Comparison of ENCODE assay signal across 8 cellular contexts in genomic region chr15:88918738-88919137, GRCh38. TPM values are rescaled to one million over a fixed set of nuclear protein-coding genes. Genes with fewer than 3 reads are reported as not detected.
A peak's percentile ranks its signal among the peaks of the same experiment; 100 is the strongest.
DNase-seq lines count a peak whose midpoint lies in the region; ATAC-seq, FAIRE-seq and TF ChIP-seq lines count a peak whose summit lies in the region.

No MANE protein-coding gene starts in this region.

- H3K4me1 ChIP-seq in PC-3 (ENCODE audit: insufficient read depth, low read length), result peaks cover 38% of the 10 kb centered on the region
- H3K4me1 ChIP-seq in CD8-positive, alpha-beta memory T cell (ENCODE audit: insufficient read depth, low read length), result no peaks in the 10 kb centered on the region

- peak; percentile 86 for ATAC-seq in PC-3
- ATAC-seq in esophagus mucosa, result peak; percentile 92
- ATAC-seq in stimulated activated memory B cell treated with anti-CD40 and anti-IgM and Interleukin-4, amounts not matched to agents 10 μg/mL and 1 μg/mL and 100 μg/mL, for 72 hours, result peak; percentile 72
- ATAC-seq in HG03039 (IDR thresholded peaks at IDR 0.05; ENCODE audit: unreplicated experiment), result no peak

- peaks cover 12% of the 10 kb centered on the region for H3K4me1 Mint-ChIP-seq in stimulated activated memory B cell treated with anti-CD40 and anti-IgM and Interleukin-4, amounts not matched to agents 10 μg/mL and 1 μg/mL and 100 μg/mL, for 72 hours
- peaks cover 0 to under 1% (median 0%) of the 10 kb centered on the region in 3 donors for H3K4me1 Mint-ChIP-seq in CD8-positive, alpha-beta memory T cell

- no TSS peak for BruUV-seq in PC-3 (replicated peaks; lab: Mats Ljungman, UMichigan)

- DNase-seq in DMS79 treated with DMSO at 0.1 percent for 48 hours (lab: John Stamatoyannopoulos, UW) (peak; percentile 81), H54 (ENCODE audit: insufficient read length, low spot score) (no peak), PC-3 (peak; percentile 92), NCI-H1417 (lab: John Stamatoyannopoulos, UW) (no peak)
- no peak for DNase-seq in CD8-positive, alpha-beta memory T cell

- no peaks in the 10 kb centered on the region for H3K79me2 ChIP-seq in PC-3 (ENCODE audit: low read length)

- H2AFZ ChIP-seq in PC-3 (ENCODE audit: low read length), result no peak overlapping the region

- peaks cover 60% of the 10 kb centered on the region for H3K27me3 Mint-ChIP-seq in stimulated activated memory B cell treated with anti-CD40 and anti-IgM and Interleukin-4, amounts not matched to agents 10 μg/mL and 1 μg/mL and 100 μg/mL, for 72 hours
- H3K27me3 Mint-ChIP-seq in CD8-positive, alpha-beta memory T cell, result peaks cover 5 to 44% of the 10 kb centered on the region in 2 donors

- no peak overlapping the region for H3K4me3 Mint-ChIP-seq in stimulated activated memory B cell treated with anti-CD40 and anti-IgM and Interleukin-4, amounts not matched to agents 10 μg/mL and 1 μg/mL and 100 μg/mL, for 72 hours
- no peak overlapping the region for H3K4me3 Mint-ChIP-seq in CD8-positive, alpha-beta memory T cell

- no peaks in the 10 kb centered on the region for H3F3A ChIP-seq in PC-3 (ENCODE audit: low read length, unreplicated experiment)

- no peaks in the 10 kb centered on the region for H4K20me1 ChIP-seq in PC-3 (ENCODE audit: low read length)

- intact Hi-C loops in PC-3 (cut with micrococcal nuclease), result loop anchor here (2.0 kb wide), 1 partner anchor 62 kb away; no protein-coding TSS in a partner anchor

- no peaks in the 10 kb centered on the region for H3K36me3 ChIP-seq in PC-3 (ENCODE audit: low read depth, low read length)
- H3K36me3 ChIP-seq in CD8-positive, alpha-beta memory T cell (ENCODE audit: insufficient read depth, low read length), result no peaks in the 10 kb centered on the region

- no peaks in the 10 kb centered on the region for H3K27me3 ChIP-seq in PC-3 (ENCODE audit: low read length)
- no peaks in the 10 kb centered on the region for H3K27me3 ChIP-seq in CD8-positive, alpha-beta memory T cell (ENCODE audit: insufficient read depth, low read length, poor library complexity, severe bottlenecking)

- peak overlapping the region; percentile 47 for H3K4me2 ChIP-seq in PC-3 (ENCODE audit: low read length)

- no peak for TF ChIP-seq POLR2A in H54 (IDR thresholded peaks at IDR 0.05; ENCODE audit: low read depth, low read length)

- TF ChIP-seq CTCF in PC-3 (conservative IDR thresholded peaks at IDR 0.05; ENCODE audit: low read depth, low read length), result no peak

- no peaks in the 10 kb centered on the region for H3K9me3 Mint-ChIP-seq in stimulated activated memory B cell treated with anti-CD40 and anti-IgM and Interleukin-4, amounts not matched to agents 10 μg/mL and 1 μg/mL and 100 μg/mL, for 72 hours
- peaks cover 0 to 2% (median 0%) of the 10 kb centered on the region in 5 donors for H3K9me3 Mint-ChIP-seq in CD8-positive, alpha-beta memory T cell

- H3K9me2 ChIP-seq in PC-3 (replicated peaks; ENCODE audit: low read length), result no peaks in the 10 kb centered on the region

- no peaks in the 10 kb centered on the region for H3K36me3 Mint-ChIP-seq in stimulated activated memory B cell treated with anti-CD40 and anti-IgM and Interleukin-4, amounts not matched to agents 10 μg/mL and 1 μg/mL and 100 μg/mL, for 72 hours
- H3K36me3 Mint-ChIP-seq in CD8-positive, alpha-beta memory T cell, result no peaks in the 10 kb centered on the region

- POLR2A ChIA-PET in PC-3 (lab: Charles Lee; ENCODE audit: unreplicated experiment), result no interaction called here
- POLR2A ChIA-PET in CD8-positive, alpha-beta memory T cell (lab: Charles Lee), result no interaction called here

- CTCF ChIA-PET in PC-3 (lab: Charles Lee), result interaction anchor here (1.0 kb wide), 1 partner anchor 14 kb away, joined by 3 read pairs; no protein-coding TSS in a partner anchor
- CTCF ChIA-PET in CD8-positive, alpha-beta memory T cell (lab: Charles Lee), result interaction anchor here (2.2 kb wide), 1 partner anchor 14 kb away, joined by 10 read pairs; no protein-coding TSS in a partner anchor

- no peak overlapping the region for H3K4me3 ChIP-seq in PC-3 (ENCODE audit: low read length)
- H3K4me3 ChIP-seq in CD8-positive, alpha-beta memory T cell (ENCODE audit: low read length), result no peak overlapping the region

- no peaks in the 10 kb centered on the region for H3K9me3 ChIP-seq in PC-3 (ENCODE audit: low read length)
- no peaks in the 10 kb centered on the region for H3K9me3 ChIP-seq in CD8-positive, alpha-beta memory T cell (ENCODE audit: low read length)

- peak; percentile 75 for FAIRE-seq in H54 (lab: Jason Lieb, UNC)

- H3K27ac ChIP-seq in PC-3 (ENCODE audit: low read length), result no peak overlapping the region
- no peak overlapping the region for H3K27ac ChIP-seq in CD8-positive, alpha-beta memory T cell (ENCODE audit: low read depth, low read length)

- no peak overlapping the region for H3K9ac ChIP-seq in PC-3 (ENCODE audit: low read length)

- no peak overlapping the region for H3K27ac Mint-ChIP-seq in stimulated activated memory B cell treated with anti-CD40 and anti-IgM and Interleukin-4, amounts not matched to agents 10 μg/mL and 1 μg/mL and 100 μg/mL, for 72 hours
- no peak overlapping the region for H3K27ac Mint-ChIP-seq in CD8-positive, alpha-beta memory T cell

RNA-seq across cellular contexts. Expression of gene MFGE8, which starts 5.6 kb away (rescaled TPM):
- 32.0 and 34.2 TPM in 2 replicates for total RNA-seq in PC-3 (2014; rRNA removed)
- 43.8 TPM for total RNA-seq in esophagus mucosa
- total RNA-seq in CD8-positive, alpha-beta memory T cell, result 10 to 100 TPM; 23.0 to 27.1 TPM
- 9.6 TPM for polyA plus RNA-seq in CD8-positive, alpha-beta memory T cell

RNA-seq across cellular contexts. Expression of gene HAPLN3, which starts 23.4 kb away (rescaled TPM):
- total RNA-seq in PC-3 (2014; rRNA removed) (1.0 and 1.1 TPM in 2 replicates), esophagus mucosa (5.6 TPM)
- total RNA-seq in CD8-positive, alpha-beta memory T cell, result 10 to 100 TPM; 32.2 to 32.3 TPM
- 24.6 TPM for polyA plus RNA-seq in CD8-positive, alpha-beta memory T cell

Comparison
In these comparisons a context has a peak if more than half of its experiments do, and no peak if none do; other contexts are left out.
1. DNase-seq: peak in DMS79 treated with DMSO at 0.1 percent for 48 hours (single experiment) and PC-3 (single experiment); none in H54 (single experiment), NCI-H1417 (0 of 3) and CD8-positive, alpha-beta memory T cell (0 of 5).